ENCODE assay signal across 8 cellular contexts in genomic region chr1:21782868-21783678, GRCh38. TPM values are rescaled to one million over a fixed set of nuclear protein-coding genes. Genes with fewer than 3 reads are reported as not detected.
DNase-seq lines count a peak whose midpoint lies in the region; ATAC-seq and TF ChIP-seq lines count a peak whose summit lies in the region.

A gene with protein sequence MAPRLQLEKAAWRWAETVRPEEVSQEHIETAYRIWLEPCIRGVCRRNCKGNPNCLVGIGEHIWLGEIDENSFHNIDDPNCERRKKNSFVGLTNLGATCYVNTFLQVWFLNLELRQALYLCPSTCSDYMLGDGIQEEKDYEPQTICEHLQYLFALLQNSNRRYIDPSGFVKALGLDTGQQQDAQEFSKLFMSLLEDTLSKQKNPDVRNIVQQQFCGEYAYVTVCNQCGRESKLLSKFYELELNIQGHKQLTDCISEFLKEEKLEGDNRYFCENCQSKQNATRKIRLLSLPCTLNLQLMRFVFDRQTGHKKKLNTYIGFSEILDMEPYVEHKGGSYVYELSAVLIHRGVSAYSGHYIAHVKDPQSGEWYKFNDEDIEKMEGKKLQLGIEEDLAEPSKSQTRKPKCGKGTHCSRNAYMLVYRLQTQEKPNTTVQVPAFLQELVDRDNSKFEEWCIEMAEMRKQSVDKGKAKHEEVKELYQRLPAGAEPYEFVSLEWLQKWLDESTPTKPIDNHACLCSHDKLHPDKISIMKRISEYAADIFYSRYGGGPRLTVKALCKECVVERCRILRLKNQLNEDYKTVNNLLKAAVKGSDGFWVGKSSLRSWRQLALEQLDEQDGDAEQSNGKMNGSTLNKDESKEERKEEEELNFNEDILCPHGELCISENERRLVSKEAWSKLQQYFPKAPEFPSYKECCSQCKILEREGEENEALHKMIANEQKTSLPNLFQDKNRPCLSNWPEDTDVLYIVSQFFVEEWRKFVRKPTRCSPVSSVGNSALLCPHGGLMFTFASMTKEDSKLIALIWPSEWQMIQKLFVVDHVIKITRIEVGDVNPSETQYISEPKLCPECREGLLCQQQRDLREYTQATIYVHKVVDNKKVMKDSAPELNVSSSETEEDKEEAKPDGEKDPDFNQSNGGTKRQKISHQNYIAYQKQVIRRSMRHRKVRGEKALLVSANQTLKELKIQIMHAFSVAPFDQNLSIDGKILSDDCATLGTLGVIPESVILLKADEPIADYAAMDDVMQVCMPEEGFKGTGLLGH (minus strand): TSS chr1:21783149. CDS start chr1:21782957, 192 bp downstream.

- 0 out of 2 replicates have a peak, but pooled peaks cover 5% of the 10 kb centered on the region for H3F3A ChIP-seq in DOHH2 (ENCODE audit: control insufficient read depth, insufficient read depth)

- peak within 1 kb of the TSS; percentile 94 to 99 (median 98) for H3K4me3 Mint-ChIP-seq in naive B cell
- H3K4me3 Mint-ChIP-seq in stimulated activated effector memory CD8-positive, alpha-beta T cell treated with anti-CD3 and anti-CD28 coated beads, Interleukin-12 subunit alpha, Interleukin-12 subunit beta, amount 100 ng/mL, for 72 hours = peak within 1 kb of the TSS; percentile 85

- H3K27ac ChIP-seq in DOHH2 (ENCODE audit: low read depth, low read length) = peak within 1 kb of the TSS; percentile 97

- no peaks in the 10 kb centered on the region for H3K36me3 Mint-ChIP-seq in naive B cell
- peaks cover 36% of the 10 kb centered on the region for H3K36me3 Mint-ChIP-seq in stimulated activated effector memory CD8-positive, alpha-beta T cell treated with anti-CD3 and anti-CD28 coated beads, Interleukin-12 subunit alpha, Interleukin-12 subunit beta, amount 100 ng/mL, for 72 hours

- no peaks in the 10 kb centered on the region for H3K9me3 ChIP-seq in DOHH2 (ENCODE audit: control insufficient read depth, insufficient read depth, low read length)

- no peaks in the 10 kb centered on the region for H3K9me2 ChIP-seq in DOHH2 (replicated peaks; ENCODE audit: control insufficient read depth, low read length)

- peaks cover 48% of the 10 kb centered on the region for H3K79me2 ChIP-seq in DOHH2 (ENCODE audit: control insufficient read depth, low read length)

- peaks cover 0 to 10% (median 8%) of the 10 kb centered on the region in 3 donors for H3K27me3 Mint-ChIP-seq in naive B cell

- 0 out of 2 replicates have a peak, but pooled peaks cover 2% of the 10 kb centered on the region for H3K27me3 ChIP-seq in DOHH2 (ENCODE audit: control insufficient read depth, low read length)

- peaks cover 27 to 40% (median 38%) of the 10 kb centered on the region in 3 donors for H3K4me1 Mint-ChIP-seq in naive B cell
- peaks cover 23% of the 10 kb centered on the region for H3K4me1 Mint-ChIP-seq in stimulated activated effector memory CD8-positive, alpha-beta T cell treated with anti-CD3 and anti-CD28 coated beads, Interleukin-12 subunit alpha, Interleukin-12 subunit beta, amount 100 ng/mL, for 72 hours

- H3K9me3 Mint-ChIP-seq in naive B cell = no peaks in the 10 kb centered on the region
- no peaks in the 10 kb centered on the region for H3K9me3 Mint-ChIP-seq in stimulated activated effector memory CD8-positive, alpha-beta T cell treated with anti-CD3 and anti-CD28 coated beads, Interleukin-12 subunit alpha, Interleukin-12 subunit beta, amount 100 ng/mL, for 72 hours

- peaks cover 24% of the 10 kb centered on the region for H3K4me1 ChIP-seq in DOHH2 (ENCODE audit: control insufficient read depth, low read length)

- peaks cover 10% of the 10 kb centered on the region for H3K36me3 ChIP-seq in DOHH2 (ENCODE audit: control insufficient read depth, low read length)

- H3K4me3 ChIP-seq in DOHH2 (ENCODE audit: low read length) = peak within 1 kb of the TSS; percentile 100
- peak within 1 kb of the TSS; percentile 63 for H3K4me3 ChIP-seq in LNCaP clone FGC (ENCODE audit: low read depth, low read length)

- peaks cover 10% of the 10 kb centered on the region for H4K20me1 ChIP-seq in DOHH2 (ENCODE audit: control insufficient read depth, insufficient read depth, low read depth, low read length)

- no peak for TF ChIP-seq CTCF in DOHH2 (IDR thresholded peaks at IDR 0.05; ENCODE audit: low read depth, low read length, poor library complexity, severe bottlenecking)
- TF ChIP-seq CTCF in LNCaP clone FGC (IDR thresholded peaks at IDR 0.05; ENCODE audit: control insufficient read depth, extremely low read depth, insufficient read depth) = no peak

- peak within 1 kb of the TSS; percentile 98 for H3K4me2 ChIP-seq in DOHH2 (ENCODE audit: low read length)

- DNase-seq in H4 (ENCODE audit: low spot score) (peak; percentile 95), LNCaP clone FGC (ENCODE audit: low read depth) (peak; percentile 73), RPMI8226 (peak; percentile 100), fibroblast of gingiva (ENCODE audit: low read depth) (peak; percentile 97), naive B cell (peak; percentile 97)
- peak; percentile 93 to 97 for DNase-seq in activated T-helper 1 cell treated with anti-CD3 and anti-CD28 coated beads, Interleukin-2, amount 50 U/mL, for 16 hours (ENCODE audit: low read depth in 1 of 2, low spot score in 1 of 2)
- peak; percentile 94 to 98 for DNase-seq in stimulated activated effector memory CD8-positive, alpha-beta T cell treated with anti-CD3 and anti-CD28 coated beads, Interleukin-12 subunit alpha, Interleukin-12 subunit beta, amount 100 ng/mL, for 72 hours (ENCODE audit: low spot score in 2 of 2)

- peak; percentile 80 to 84 for ATAC-seq in naive B cell (ENCODE audit: low read depth in 2 of 2)
- peak; percentile 88 for ATAC-seq in stimulated activated effector memory CD8-positive, alpha-beta T cell treated with anti-CD3 and anti-CD28 coated beads, Interleukin-12 subunit alpha, Interleukin-12 subunit beta, amount 100 ng/mL, for 72 hours

- H3K27ac Mint-ChIP-seq in naive B cell = peak within 1 kb of the TSS; percentile 100
- peak within 1 kb of the TSS; percentile 100 for H3K27ac Mint-ChIP-seq in stimulated activated effector memory CD8-positive, alpha-beta T cell treated with anti-CD3 and anti-CD28 coated beads, Interleukin-12 subunit alpha, Interleukin-12 subunit beta, amount 100 ng/mL, for 72 hours

RNA-seq across cellular contexts. Expression of the gene that starts here (rescaled TPM):
- 14.5 and 14.7 TPM in 2 replicates for total RNA-seq in H4 (2014; rRNA removed; shearing (Covaris generic))
- 10 to 100 TPM; 30.3 to 45.9 (median 39.8) TPM for polyA plus RNA-seq in naive B cell (ENCODE audit: low read depth in 6 of 6)

Comparison
In these comparisons a context has a peak if more than half of its experiments do, and no peak if none do; other contexts are left out.
1. Peak in every context shown above with its lines: DNase-seq, ATAC-seq, H3K4me3 ChIP-seq and H3K27ac ChIP-seq.